ENCODE assay signal across 4 cellular contexts in genomic region chr7:72065764-72066163, GRCh38.
TF ChIP-seq lines count a peak whose summit lies in the region.
"Not testable (repeated sequence)": the region's sequence is repeated elsewhere in the genome, so short reads cannot be mapped to it uniquely, and the experiment has no call there.

No MANE protein-coding gene starts in this region.

TF ChIP-seq in IMR-90, 13 proteins besides CTCF, POLR2A, EP300 and RAD21:
- TF ChIP-seq CEBPB (IDR thresholded peaks at IDR 0.05; ENCODE audit: low read depth, low read length), result peak; percentile 26; the same call in 1 of the 2 replicates

TF ChIP-seq in K562, 482 proteins besides CTCF, POLR2A, EP300 and RAD21:
- TF ChIP-seq CEBPG (CRISPR knock-in tag; IDR thresholded peaks at IDR 0.05); ATF3 (CRISPR knock-in tag; conservative IDR thresholded peaks at IDR 0.05): not testable (repeated sequence)
- TF ChIP-seq CEBPG (tag; conservative IDR thresholded peaks at IDR 0.05 in 1 of 2, IDR thresholded peaks at IDR 0.05 in 1 of 2), result peak in 1 of 2 experiments; percentile 80; a peak in 2 of 4 replicates
- TF ChIP-seq ATF3 (IDR thresholded peaks at IDR 0.05), result peak; percentile 29; the same call in 1 of the 2 replicates
- 0 out of 2 replicates have a peak, but pooled peaks have one; percentile 27 for TF ChIP-seq ZSCAN32 (CRISPR knock-in tag; IDR thresholded peaks at IDR 0.05)
- peak; percentile 80 for TF ChIP-seq CEBPB (tag; IDR thresholded peaks at IDR 0.05)

TF ChIP-seq in H1, 55 proteins besides CTCF, POLR2A, EP300 and RAD21:
- peak; percentile 48; the same call in 1 of the 2 replicates for TF ChIP-seq CEBPB (IDR thresholded peaks at IDR 0.05; ENCODE audit: low read depth, low read length)

TF ChIP-seq in HepG2, 621 proteins besides CTCF, POLR2A, EP300 and RAD21:
- TF ChIP-seq ATF7 (IDR thresholded peaks at IDR 0.05) (peak; percentile 21; the same call in 1 of the 2 replicates), CEBPB (IDR thresholded peaks at IDR 0.05; ENCODE audit: borderline replicate concordance, low read depth, low read length) (peak; percentile 41; the same call in 1 of the 2 replicates)
- TF ChIP-seq ATF7 (CRISPR knock-in tag; IDR thresholded peaks at IDR 0.05), result not testable (repeated sequence)
